Comparison of ENCODE assay signal across 8 cellular contexts in the genomic region with DNA sequence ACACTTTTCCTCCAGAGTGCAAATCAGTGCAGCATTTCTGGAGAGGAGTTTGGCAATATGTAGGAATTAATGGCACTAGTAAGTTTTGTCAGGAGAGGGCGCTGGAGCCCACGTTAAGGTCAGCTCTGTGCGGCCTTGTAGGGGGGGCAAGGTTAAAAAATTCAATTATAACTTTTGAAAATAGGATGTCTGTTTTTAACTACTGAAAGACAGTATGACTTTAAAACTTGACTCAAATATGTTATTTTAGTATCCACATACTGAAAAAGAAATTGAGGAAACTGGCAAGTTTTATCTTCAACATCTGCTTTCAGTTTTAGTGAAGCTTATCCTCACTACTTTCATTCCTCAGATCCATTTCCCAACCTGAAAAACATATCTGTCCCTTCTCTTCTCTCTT. TPM values are rescaled to one million over a fixed set of nuclear protein-coding genes. Genes with fewer than 3 reads are reported as not detected.
DNase-seq lines count a peak whose midpoint lies in the region; ATAC-seq and TF ChIP-seq lines count a peak whose summit lies in the region.

No MANE protein-coding gene starts in this region.

- ATAC-seq in GM18909 (IDR thresholded peaks at IDR 0.05; ENCODE audit: poor library complexity, unreplicated experiment) (peak; percentile 88), HG03103 (IDR thresholded peaks at IDR 0.05; ENCODE audit: low read depth, unreplicated experiment) (peak; percentile 83)

- no peaks in the 10 kb centered on the region; the same call in none of the 2 replicates for H3K36me3 ChIP-seq in SJCRH30

- no peaks in the 10 kb centered on the region for H3K9me3 ChIP-seq in SJCRH30 (replicated peaks)

- H3K4me1 ChIP-seq in SJCRH30 = no peaks in the 10 kb centered on the region

- no peak overlapping the region for H3K4me3 ChIP-seq in SJCRH30
- no peak overlapping the region for H3K4me3 ChIP-seq in dorsolateral prefrontal cortex

- peak in 54 of 56 donors; percentile 28 to 69 (median 52) for TF ChIP-seq CTCF in dorsolateral prefrontal cortex (IDR thresholded peaks at IDR 0.05 in 54 of 56, conservative IDR thresholded peaks at IDR 0.05 in 2 of 56; ENCODE audit: low read depth in 1 of 56, partially characterized antibody in 56 of 56)

- intact Hi-C loops in dorsolateral prefrontal cortex (cut with DNase I) = no loop called here

- peak; percentile 25 for DNase-seq in COLO829 (ENCODE audit: low spot score)
- DNase-seq in SJCRH30 = peak; percentile 43 to 77
- DNase-seq in dorsolateral prefrontal cortex = no peak
- peak; percentile 43 for DNase-seq in midbrain (lab: John Stamatoyannopoulos, UW)
- no peak for DNase-seq in NCI-H2227 treated with DMSO at 0.1 percent for 48 hours (lab: John Stamatoyannopoulos, UW)
- DNase-seq in amniotic stem cell (lab: John Stamatoyannopoulos, UW) = no peak

- H3K27ac ChIP-seq in SJCRH30 (no peak overlapping the region), dorsolateral prefrontal cortex (peak overlapping the region in 17 of 59 donors; percentile 2 to 77 (median 36))

- H3K27me3 ChIP-seq in SJCRH30 (no peaks in the 10 kb centered on the region), dorsolateral prefrontal cortex (no peaks in the 10 kb centered on the region)

RNA-seq across cellular contexts. Expression of a gene that starts 30.9 kb away (rescaled TPM):
- total RNA-seq in SJCRH30 (2014; rRNA removed; shearing (Covaris generic)) = 0.10 TPM in 1 of 2 replicates, not detected in the other
- total RNA-seq in dorsolateral prefrontal cortex = 1 to 10 TPM in 69 of 120 experiments, under 1 TPM in 51; 0.28 to 3.3 (median 1.1) TPM

RNA-seq across cellular contexts. Expression of a gene that starts 37.4 kb away (rescaled TPM):
- 57.9 and 62.5 TPM in 2 replicates for total RNA-seq in SJCRH30 (2014; rRNA removed; shearing (Covaris generic))
- total RNA-seq in dorsolateral prefrontal cortex = 10 to 100 TPM; 16.0 to 50.7 (median 26.3) TPM

Comparison
In these comparisons a context has a peak if more than half of its experiments do, and no peak if none do; other contexts are left out.
1. DNase-seq: peak in COLO829 (single experiment), SJCRH30 (2 of 2) and midbrain (single experiment); none in dorsolateral prefrontal cortex (0 of 10), NCI-H2227 treated with DMSO at 0.1 percent for 48 hours (single experiment) and amniotic stem cell (single experiment).